12 cellular contexts compared by ENCODE assay signal in the genomic region with DNA sequence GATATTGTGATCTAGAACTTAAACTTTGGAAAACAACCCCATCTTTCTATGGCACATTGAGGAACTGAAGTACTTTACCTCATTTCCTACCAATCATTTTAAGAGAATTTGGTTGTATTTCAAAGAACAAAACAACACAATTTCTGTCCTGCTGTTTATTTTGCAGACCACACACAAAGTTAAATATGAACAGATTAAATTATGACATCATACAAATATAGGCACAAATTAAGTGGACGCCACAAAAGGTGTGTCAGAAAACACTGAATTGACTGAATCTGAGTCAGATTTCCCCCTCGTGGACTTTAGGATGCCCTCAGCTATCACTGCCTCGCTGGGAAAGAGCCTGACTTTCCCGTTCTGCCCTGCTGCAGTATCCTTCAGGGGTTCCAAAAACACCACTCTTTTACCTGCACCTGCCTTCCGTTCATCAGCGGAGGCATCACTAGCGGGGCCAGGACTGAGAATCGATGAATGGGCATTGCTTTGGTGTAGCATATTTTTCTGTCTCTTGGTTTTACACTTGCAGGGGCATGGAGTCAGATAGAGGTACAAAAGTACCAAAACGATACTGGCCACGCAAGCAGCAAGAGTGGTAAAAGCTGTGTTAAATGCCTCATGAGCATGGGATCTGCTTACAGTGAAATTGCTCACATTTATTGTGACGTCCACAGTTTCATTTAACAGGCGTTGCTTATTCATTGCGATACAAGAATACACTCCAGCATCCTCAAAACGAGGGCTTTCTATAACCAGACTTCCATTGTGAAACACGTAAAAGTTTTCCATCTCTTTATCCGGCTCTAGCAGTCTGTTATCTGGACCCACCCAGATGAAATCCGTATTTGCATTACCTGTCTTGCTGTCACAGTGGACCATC. TPM values are rescaled to one million over a fixed set of nuclear protein-coding genes. Genes with fewer than 3 reads are reported as not detected.
DNase-seq lines count a peak whose midpoint lies in the region; ATAC-seq and TF ChIP-seq lines count a peak whose summit lies in the region.
"Had no signal": no experiment of that assay in that cellular context is flagged by ENCODE, and none has a peak within 500 bp of the region (broad histone marks: within the 10 kb centered on the region; RNA-seq: fewer than 3 reads in every experiment).

No MANE protein-coding gene starts in this region.

- no peaks in the 10 kb centered on the region for H3K9me3 ChIP-seq in left ventricle myocardium inferior (replicated peaks)
- no peaks in the 10 kb centered on the region for H3K9me3 ChIP-seq in muscle layer of duodenum (ENCODE audit: control insufficient read depth in 1 of 2, low read length in 2 of 2)
- H3K9me3 ChIP-seq in aorta (ENCODE audit: control insufficient read depth, low read length) = no peaks in the 10 kb centered on the region
- H3K9me3 ChIP-seq: Caco-2 had no signal

- in situ Hi-C loops in astrocyte of the cerebellum (cut with HindIII; ENCODE audit: low sequenced_read_pairs) = no loop called here

- WGBS in aorta, 2 donors = 92 to 93% methylated on average over 17 of the region's 17 CpGs

- H3K27me3 ChIP-seq in left ventricle myocardium inferior (ENCODE audit: low read depth) (peaks cover 43% of the 10 kb centered on the region), muscle layer of duodenum (ENCODE audit: low read depth, low read length) (no peaks in the 10 kb centered on the region), aorta (ENCODE audit: control insufficient read depth in 1 of 2, insufficient read depth in 2 of 2, low read length in 1 of 2) (no peaks in the 10 kb centered on the region)

- H3K4me3 ChIP-seq in left ventricle myocardium inferior (peak overlapping the region; percentile 81), astrocyte of the cerebellum (ENCODE audit: low read depth, low read length) (peak overlapping the region; percentile 75), muscle layer of duodenum (ENCODE audit: low read depth in 1 of 2, low read length in 2 of 2) (peak overlapping the region; percentile 87 to 91), aorta (ENCODE audit: low read length in 2 of 2) (peak overlapping the region; percentile 80 to 95)

- H3K36me3 ChIP-seq in left ventricle myocardium inferior = no peaks in the 10 kb centered on the region
- H3K36me3 ChIP-seq in muscle layer of duodenum (ENCODE audit: control insufficient read depth in 1 of 2, insufficient read depth in 2 of 2, low read length in 2 of 2) = no peaks in the 10 kb centered on the region
- H3K36me3 ChIP-seq in aorta (ENCODE audit: control insufficient read depth in 1 of 2, insufficient read depth in 2 of 2, low read length in 1 of 2) = peaks cover 0 to 4% of the 10 kb centered on the region in 2 donors

- DNase-seq in left ventricle myocardium inferior (no peak), left cardiac atrium (no peak), astrocyte of the cerebellum (ENCODE audit: low read depth) (no peak), aorta (no peak), AML-193 (lab: John Stamatoyannopoulos, UW) (no peak), C1 segment of cervical spinal cord (lab: John Stamatoyannopoulos, UW) (no peak), SKM-1 (lab: John Stamatoyannopoulos, UW; ENCODE audit: unreplicated experiment) (no peak)
- DNase-seq: amniotic stem cell; Caco-2; NCI-H526 treated with DMSO at 0.1 percent for 48 hours; stimulated activated CD4-positive, alpha-beta T cell treated with anti-CD3 and anti-CD28 coated beads, Interleukin-15, amount 100 ng/mL, for 24 hours had no signal

- ATAC-seq in left cardiac atrium (no peak), aorta (ENCODE audit: low FRiP score) (no peak)

- H3K4me1 ChIP-seq in left ventricle myocardium inferior (peaks cover 33% of the 10 kb centered on the region), muscle layer of duodenum (ENCODE audit: control insufficient read depth in 1 of 2, insufficient read depth in 2 of 2, low read length in 2 of 2) (peaks cover 0 to 5% of the 10 kb centered on the region in 2 donors), aorta (ENCODE audit: control insufficient read depth in 1 of 2, insufficient read depth in 2 of 2, low read length in 2 of 2) (peaks cover 3 to 8% of the 10 kb centered on the region in 2 donors)
- H3K4me1 ChIP-seq: Caco-2 had no signal

- intact Hi-C loops in left ventricle myocardium inferior (cut with micrococcal nuclease) = no loop called here
- intact Hi-C loops in left cardiac atrium (cut with DNase I) = loop anchor here in 1 of 2 donors (5.0 kb wide), 1 partner anchor 230 kb away; no protein-coding TSS in a partner anchor
- intact Hi-C loops in aorta (cut with DNase I) = loop anchor here in 1 of 2 donors (5.0 to 10.0 kb wide), 2 partner anchors 40 to 227 kb away; no protein-coding TSS in a partner anchor

- H3K27ac ChIP-seq in left ventricle myocardium inferior (replicated peaks) (no peak overlapping the region), muscle layer of duodenum (ENCODE audit: low read length) (no peak overlapping the region), aorta (ENCODE audit: low read depth in 1 of 2, low read length in 2 of 2) (peak overlapping the region in 1 of 2 donors; percentile 70)

- TF ChIP-seq CTCF in left ventricle myocardium inferior (IDR thresholded peaks at IDR 0.05; ENCODE audit: borderline replicate concordance) (no peak), astrocyte of the cerebellum (IDR thresholded peaks at IDR 0.05; ENCODE audit: low read depth, low read length, missing control alignments) (no peak)

RNA-seq across cellular contexts. Expression of a gene that starts 2.0 kb away (rescaled TPM):
- total RNA-seq in left ventricle myocardium inferior (0.55 TPM), left cardiac atrium (1 to 10 TPM; 1.1 to 1.9 TPM), aorta (10 to 100 TPM; 11.0 to 12.6 TPM)
- 10 to 100 TPM in 1 of 2 donors, 1 to 10 TPM in 1; 2.0 to 12.2 TPM for polyA plus RNA-seq in aorta

RNA-seq across cellular contexts. Expression of a gene that starts 2.3 kb away (rescaled TPM):
- total RNA-seq in left ventricle myocardium inferior (2.3 TPM), left cardiac atrium (1 to 10 TPM; 4.5 to 5.1 TPM), aorta (10 to 100 TPM; 23.1 to 72.1 TPM)
- polyA plus RNA-seq in aorta = 10 to 100 TPM; 12.0 to 39.2 TPM
